In genomic region chr20:21555470-21556120, GRCh38 we compare ENCODE assay signal across 32 cellular contexts. TPM values are rescaled to one million over a fixed set of nuclear protein-coding genes. Genes with fewer than 3 reads are reported as not detected.
"Had no signal": no experiment of that assay in that cellular context is flagged by ENCODE, and none has a peak within 500 bp of the region (broad histone marks: within the 10 kb centered on the region; RNA-seq: fewer than 3 reads in every experiment).

No MANE protein-coding gene starts in this region.

- DNase-seq: activated CD4-positive, alpha-beta T cell treated with anti-CD3 and anti-CD28 coated beads for 4 hours; activated CD4-positive, alpha-beta T cell treated with anti-CD3 and anti-CD28 coated beads, Interleukin-2, amount 50 U/mL, for 4 hours; activated naive CD8-positive, alpha-beta T cell treated with anti-CD3 and anti-CD28 coated beads, Interleukin-2, amount 50 U/mL, for 24 hours; activated T-cell treated with anti-CD3 and anti-CD28 coated beads, Interleukin-2, amount 50 U/mL, for 48 hours; cortex of kidney; foreskin keratinocyte; heart left ventricle; left lung; lower lobe of right lung; mesenchymal stem cell; mucosa of descending colon; nephron progenitor cell; ovary; stimulated activated CD4-positive, alpha-beta T cell treated with anti-CD3 and anti-CD28 coated beads, Interleukin-12 subunit alpha, Interleukin-12 subunit beta, amount 100 ng/mL, for 4 hours; stimulated activated CD4-positive, alpha-beta T cell treated with anti-CD3 and anti-CD28 coated beads, Interleukin-4, amount 100 ng/mL, for 1 hour; T-helper 1 cell; T-helper 9 cell; thyroid gland had no signal

- H3K4me1 ChIP-seq: esophagus muscularis mucosa, foreskin keratinocyte, heart left ventricle, left lung, lower lobe of right lung, thyroid gland had no signal

- H3K27ac ChIP-seq: esophagus muscularis mucosa, foreskin keratinocyte, heart left ventricle, left lung, lower lobe of right lung, neutrophil, ovary, thyroid gland, VCaP had no signal

- H3K9me3 Mint-ChIP-seq: activated naive CD4-positive, alpha-beta T cell treated with anti-CD3 and anti-CD28 coated beads, Interleukin-2, amount 50 U/mL, for 24 hours; activated naive CD8-positive, alpha-beta T cell treated with anti-CD3 and anti-CD28 coated beads, Interleukin-2, amount 50 U/mL, for 24 hours; activated T-helper 2 cell treated with anti-CD3 and anti-CD28 coated beads, Interferon-gamma antibody, Interleukin-2, Interleukin-4, amounts not matched to agents 10 μg/mL and 5 μg/mL and 100 μg/mL, durations not matched to agents 14 hours and 24 hours and 36 hours; nephron progenitor cell; stimulated activated naive CD8-positive, alpha-beta T cell treated with anti-CD3 and anti-CD28 coated beads, Interleukin-15, Interleukin-2, amounts not matched to agents 100 ng/mL and 50 ng/mL, for 24 hours had no signal

- H3K27ac Mint-ChIP-seq: activated naive CD4-positive, alpha-beta T cell treated with anti-CD3 and anti-CD28 coated beads, Interleukin-2, amount 50 U/mL, for 24 hours; activated naive CD8-positive, alpha-beta T cell treated with anti-CD3 and anti-CD28 coated beads, Interleukin-2, amount 50 U/mL, for 24 hours; activated T-helper 2 cell treated with anti-CD3 and anti-CD28 coated beads, Interferon-gamma antibody, Interleukin-2, Interleukin-4, amounts not matched to agents 10 μg/mL and 5 μg/mL and 100 μg/mL, durations not matched to agents 14 hours and 24 hours and 36 hours; nephron progenitor cell; progenitor cell of endocrine pancreas; stimulated activated naive CD8-positive, alpha-beta T cell treated with anti-CD3 and anti-CD28 coated beads, Interleukin-15, Interleukin-2, amounts not matched to agents 100 ng/mL and 50 ng/mL, for 24 hours had no signal

- H3K4me1 Mint-ChIP-seq: nephron progenitor cell had no signal

- H3K36me3 ChIP-seq: esophagus muscularis mucosa, heart left ventricle, left lung, lower lobe of right lung, neutrophil, ovary, thyroid gland had no signal

- H3K4me3 Mint-ChIP-seq: activated naive CD8-positive, alpha-beta T cell treated with anti-CD3 and anti-CD28 coated beads, Interleukin-2, amount 50 U/mL, for 24 hours; nephron progenitor cell; stimulated activated naive CD8-positive, alpha-beta T cell treated with anti-CD3 and anti-CD28 coated beads, Interleukin-15, Interleukin-2, amounts not matched to agents 100 ng/mL and 50 ng/mL, for 24 hours had no signal

- H3K9me3 ChIP-seq: esophagus muscularis mucosa, left lung, lower lobe of right lung, mucosa of descending colon, neutrophil, ovary, thyroid gland had no signal

- H3K4me3 ChIP-seq: esophagus muscularis mucosa, heart left ventricle, left lung, lower lobe of right lung, mucosa of descending colon, ovary, skin epidermis, thyroid gland had no signal

- ATAC-seq: activated naive CD8-positive, alpha-beta T cell treated with anti-CD3 and anti-CD28 coated beads, Interleukin-2, amount 50 U/mL, for 24 hours; foreskin keratinocyte; heart left ventricle; left lung; lower lobe of right lung; mucosa of descending colon; sciatic nerve had no signal

- H3K27me3 ChIP-seq: foreskin keratinocyte, ovary, thyroid gland had no signal

- H3K36me3 Mint-ChIP-seq: activated naive CD4-positive, alpha-beta T cell treated with anti-CD3 and anti-CD28 coated beads, Interleukin-2, amount 50 U/mL, for 24 hours had no signal

RNA-seq across cellular contexts. Expression of gene NKX2-2, which starts 41.7 kb away (rescaled TPM):
- total RNA-seq: activated CD8-positive, alpha-beta memory T cell treated with anti-CD3 and anti-CD28 coated beads for 36 hours; activated T-helper 2 cell treated with anti-CD3 and anti-CD28 coated beads, Interferon-gamma antibody, Interleukin-2, Interleukin-4, amounts not matched to agents 10 μg/mL and 5 μg/mL and 100 μg/mL, durations not matched to agents 14 hours and 24 hours and 36 hours; chondrocyte; esophagus muscularis mucosa; foreskin keratinocyte; left lung; lower lobe of right lung; myocyte; ovary; renal cortical epithelial cell; sciatic nerve; ureter had no signal
